Comparison of ENCODE assay signal across 8 cellular contexts in genomic region chr9:121074370-121075250, GRCh38. TPM values are rescaled to one million over a fixed set of nuclear protein-coding genes. Genes with fewer than 3 reads are reported as not detected.
DNase-seq lines count a peak whose midpoint lies in the region; ATAC-seq and TF ChIP-seq lines count a peak whose summit lies in the region.

Gene CNTRL (plus strand): TSS chr9:121074955. CDS start chr9:121088327, 13,372 bp downstream.

- peaks cover 46% of the 10 kb centered on the region for H3K4me1 ChIP-seq in BLaER1

- intact Hi-C loops in left colon (cut with DNase I, micrococcal nuclease) = no loop called here

- 0 out of 2 replicates have a peak, but pooled peaks cover 7% of the 10 kb centered on the region for H3K36me3 ChIP-seq in BLaER1

- TF ChIP-seq CTCF in choroid plexus epithelial cell (conservative IDR thresholded peaks at IDR 0.05; ENCODE audit: low read depth, low read length) = no peak

- DNase-seq in NCI-H526 treated with DMSO at 0.1 percent for 48 hours (lab: John Stamatoyannopoulos, UW) (peak; percentile 73), choroid plexus epithelial cell (ENCODE audit: low read depth) (peak; percentile 90), left colon (peak; percentile 87 to 88)
- peak; percentile 98 for DNase-seq in activated CD4-positive, alpha-beta T cell treated with anti-CD3 and anti-CD28 coated beads for 48 hours
- peak; percentile 72 to 85 for DNase-seq in stimulated activated CD4-positive, alpha-beta T cell treated with anti-CD3 and anti-CD28 coated beads, Interleukin-1b, Interleukin-23, amount 100 ng/mL, for 4 hours (ENCODE audit: low read depth in 2 of 2)

- H3K4me2 ChIP-seq in BLaER1 = peak within 1 kb of the TSS; percentile 91

- H3K9ac ChIP-seq in BLaER1 = peak within 1 kb of the TSS; percentile 88

- H3K4me3 ChIP-seq in BLaER1 = peak within 1 kb of the TSS; percentile 83
- H3K4me3 ChIP-seq in choroid plexus epithelial cell (ENCODE audit: low read depth, low read length) = peak within 1 kb of the TSS; percentile 93

- peaks cover 15% of the 10 kb centered on the region; the same call in 1 of the 2 replicates for H4K20me1 ChIP-seq in BLaER1

- ATAC-seq in GM19351 (IDR thresholded peaks at IDR 0.05; ENCODE audit: unreplicated experiment) (peak; percentile 65), HG03520 (IDR thresholded peaks at IDR 0.05; ENCODE audit: unreplicated experiment) (peak; percentile 50), left colon (peak; percentile 90)

- no peaks in the 10 kb centered on the region for H3K9me3 ChIP-seq in BLaER1

- H3K27me3 ChIP-seq in BLaER1 = no peaks in the 10 kb centered on the region

- peak within 1 kb of the TSS; percentile 88 for H3K27ac ChIP-seq in BLaER1

RNA-seq across cellular contexts. Expression of gene CNTRL, which starts in this region (rescaled TPM):
- total RNA-seq in left colon = 1 to 10 TPM; 6.1 to 9.2 TPM

Comparison
In these comparisons a context has a peak if more than half of its experiments do, and no peak if none do; other contexts are left out.
1. Peak in every context shown above with its lines: DNase-seq, ATAC-seq, H3K4me3 ChIP-seq and H3K27ac ChIP-seq.